ENCODE assay signal across 1 cellular context in genomic region chr6:50850860-50851259, GRCh38.
TF ChIP-seq lines count a peak whose summit lies in the region.

No MANE protein-coding gene starts in this region.

TF ChIP-seq in GM23338, 12 proteins besides CTCF, POLR2A, EP300 and RAD21 (continued from another document):
- TF ChIP-seq ZNF462 (CRISPR knock-in tag; IDR thresholded peaks at IDR 0.05) = no peak
- TF ChIP-seq ZNF331 (CRISPR knock-in tag; IDR thresholded peaks at IDR 0.05; ENCODE audit: low read depth) = no peak
- TF ChIP-seq NANOG (IDR thresholded peaks at IDR 0.05; ENCODE audit: borderline replicate concordance) = no peak
- no peak for TF ChIP-seq JUNB (IDR thresholded peaks at IDR 0.05; ENCODE audit: unreplicated experiment)
- no peak for TF ChIP-seq STAT1 (IDR thresholded peaks at IDR 0.05; ENCODE audit: unreplicated experiment)
